Comparison of ENCODE assay signal across 18 cellular contexts in genomic region chr12:19957578-19957977, GRCh38.
"Had no signal": no experiment of that assay in that cellular context is flagged by ENCODE, and none has a peak within 500 bp of the region (broad histone marks: within the 10 kb centered on the region; RNA-seq: fewer than 3 reads in every experiment).

No MANE protein-coding gene starts in this region.

- H3K27ac ChIP-seq: brain microvascular endothelial cell, dorsolateral prefrontal cortex, neutrophil, spleen, thoracic aorta, upper lobe of right lung had no signal

- H3K9me3 ChIP-seq: neutrophil, spleen, thoracic aorta, upper lobe of right lung had no signal

- H3K4me3 ChIP-seq: dorsolateral prefrontal cortex, spleen, thoracic aorta, upper lobe of right lung had no signal

- H3K4me1 ChIP-seq: spleen, upper lobe of right lung had no signal

- H3K27me3 ChIP-seq: brain microvascular endothelial cell, dorsolateral prefrontal cortex, neutrophil, spleen, upper lobe of right lung had no signal

- ATAC-seq: activated T-helper 17 cell treated with anti-CD3 and anti-CD28 coated beads, Interleukin-2, amount 50 U/mL, for 72 hours; naive thymus-derived CD8-positive, alpha-beta T cell; sciatic nerve; stimulated activated naive B cell treated with anti-CD40 and anti-IgM and Interleukin-4, amounts not matched to agents 10 μg/mL and 1 μg/mL and 100 μg/mL, for 72 hours; upper lobe of right lung had no signal

- H3K36me3 ChIP-seq: brain microvascular endothelial cell, neutrophil, spleen, thoracic aorta, upper lobe of right lung had no signal

- DNase-seq: activated B cell treated with CpG ODN at 0.5 μM for 24 hours; activated CD4-positive, alpha-beta memory T cell treated with anti-CD3 and anti-CD28 coated beads for 36 hours; activated CD4-positive, alpha-beta T cell treated with anti-CD3 and anti-CD28 coated beads for 4 hours; activated naive CD4-positive, alpha-beta T cell treated with Interleukin-2 at 50 U/mL for 16 hours; activated T-cell treated with anti-CD3 and anti-CD28 coated beads for 4 hours; aorta; brain microvascular endothelial cell; central memory CD4-positive, alpha-beta T cell; dorsolateral prefrontal cortex; mesendoderm; naive thymus-derived CD8-positive, alpha-beta T cell; spleen; stimulated activated naive B cell treated with anti-CD40 and anti-IgM and Interleukin-4, amounts not matched to agents 10 μg/mL and 1 μg/mL and 100 μg/mL, for 72 hours; upper lobe of right lung had no signal
